Comparison of ENCODE assay signal across 1 cellular context in genomic region chr14:99733551-99734405, GRCh38.
TF ChIP-seq lines count a peak whose summit lies in the region.

No MANE protein-coding gene starts in this region.

TF ChIP-seq in WTC11, 78 proteins besides CTCF, POLR2A, EP300 and RAD21 (continued from another document):
- TF ChIP-seq CDX4 (CRISPR knock-in tag; IDR thresholded peaks at IDR 0.05; ENCODE audit: borderline replicate concordance) (no peak), ZNF317 (CRISPR knock-in tag; IDR thresholded peaks at IDR 0.05; ENCODE audit: borderline replicate concordance, low read depth) (no peak)
